In the genomic region with DNA sequence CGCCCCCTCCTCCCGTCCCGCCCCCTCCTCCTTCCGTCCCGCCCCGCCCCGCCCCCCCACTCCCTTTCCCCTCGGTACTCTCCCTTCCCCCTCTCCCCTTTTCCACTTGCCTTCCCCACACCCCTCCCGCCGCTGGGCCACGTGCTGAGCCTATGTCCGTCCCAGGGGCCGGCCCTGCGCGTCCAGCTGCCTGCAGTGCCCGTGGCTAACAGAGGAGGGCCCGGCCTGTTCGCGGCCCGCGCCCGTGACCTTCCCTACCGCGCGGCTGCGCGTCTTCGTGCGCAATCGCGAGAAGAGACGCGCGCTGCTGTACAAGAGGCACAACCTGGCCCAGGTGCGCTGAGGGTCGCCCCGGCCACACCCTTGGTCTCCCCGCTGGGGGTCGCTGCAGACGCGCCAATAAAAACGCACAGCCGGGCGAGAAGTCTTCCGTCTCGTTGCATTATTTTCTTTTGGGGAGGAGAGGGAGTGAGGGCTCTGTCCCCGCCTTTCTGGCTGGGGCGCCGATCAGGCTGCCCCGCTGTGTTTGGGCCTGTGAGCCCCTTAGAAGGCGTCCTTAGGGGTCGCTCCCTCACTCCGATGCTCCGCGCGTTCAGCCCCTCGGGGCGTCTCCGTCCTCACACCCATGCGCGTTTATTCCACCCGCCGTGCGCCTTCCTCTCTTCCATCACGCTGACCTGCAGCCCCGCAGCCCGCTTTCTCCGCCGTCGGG, we compare ENCODE assay signal across 1 cellular context.
TF ChIP-seq lines count a peak whose summit lies in the region.

No MANE protein-coding gene starts in this region.

TF ChIP-seq in HEK293, 187 proteins besides CTCF, POLR2A, EP300 and RAD21 (continued from another document and continues in another):
- no peak for TF ChIP-seq ZNF148 (tag by site-specific recombination; IDR thresholded peaks at IDR 0.05; ENCODE audit: borderline replicate concordance)
- peak; percentile 84 for TF ChIP-seq ZIC2 (tag by site-specific recombination; IDR thresholded peaks at IDR 0.05)
- TF ChIP-seq ZNF202 (tag by site-specific recombination; IDR thresholded peaks at IDR 0.05; ENCODE audit: borderline replicate concordance), result no peak
- TF ChIP-seq OVOL3 (tag by site-specific recombination; IDR thresholded peaks at IDR 0.05), result no peak
- TF ChIP-seq ZNF24 (tag by site-specific recombination; IDR thresholded peaks at IDR 0.05), result peak; percentile 64; the same call in 1 of the 2 replicates
- TF ChIP-seq EGR2 (tag by site-specific recombination; IDR thresholded peaks at IDR 0.05; ENCODE audit: low read depth), result no peak
- TF ChIP-seq, protein P1, sequence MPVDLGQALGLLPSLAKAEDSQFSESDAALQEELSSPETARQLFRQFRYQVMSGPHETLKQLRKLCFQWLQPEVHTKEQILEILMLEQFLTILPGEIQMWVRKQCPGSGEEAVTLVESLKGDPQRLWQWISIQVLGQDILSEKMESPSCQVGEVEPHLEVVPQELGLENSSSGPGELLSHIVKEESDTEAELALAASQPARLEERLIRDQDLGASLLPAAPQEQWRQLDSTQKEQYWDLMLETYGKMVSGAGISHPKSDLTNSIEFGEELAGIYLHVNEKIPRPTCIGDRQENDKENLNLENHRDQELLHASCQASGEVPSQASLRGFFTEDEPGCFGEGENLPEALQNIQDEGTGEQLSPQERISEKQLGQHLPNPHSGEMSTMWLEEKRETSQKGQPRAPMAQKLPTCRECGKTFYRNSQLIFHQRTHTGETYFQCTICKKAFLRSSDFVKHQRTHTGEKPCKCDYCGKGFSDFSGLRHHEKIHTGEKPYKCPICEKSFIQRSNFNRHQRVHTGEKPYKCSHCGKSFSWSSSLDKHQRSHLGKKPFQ (tag by site-specific recombination; IDR thresholded peaks at IDR 0.05), result 0 out of 2 replicates have a peak, but pooled peaks have one; percentile 29
- TF ChIP-seq, protein P2, sequence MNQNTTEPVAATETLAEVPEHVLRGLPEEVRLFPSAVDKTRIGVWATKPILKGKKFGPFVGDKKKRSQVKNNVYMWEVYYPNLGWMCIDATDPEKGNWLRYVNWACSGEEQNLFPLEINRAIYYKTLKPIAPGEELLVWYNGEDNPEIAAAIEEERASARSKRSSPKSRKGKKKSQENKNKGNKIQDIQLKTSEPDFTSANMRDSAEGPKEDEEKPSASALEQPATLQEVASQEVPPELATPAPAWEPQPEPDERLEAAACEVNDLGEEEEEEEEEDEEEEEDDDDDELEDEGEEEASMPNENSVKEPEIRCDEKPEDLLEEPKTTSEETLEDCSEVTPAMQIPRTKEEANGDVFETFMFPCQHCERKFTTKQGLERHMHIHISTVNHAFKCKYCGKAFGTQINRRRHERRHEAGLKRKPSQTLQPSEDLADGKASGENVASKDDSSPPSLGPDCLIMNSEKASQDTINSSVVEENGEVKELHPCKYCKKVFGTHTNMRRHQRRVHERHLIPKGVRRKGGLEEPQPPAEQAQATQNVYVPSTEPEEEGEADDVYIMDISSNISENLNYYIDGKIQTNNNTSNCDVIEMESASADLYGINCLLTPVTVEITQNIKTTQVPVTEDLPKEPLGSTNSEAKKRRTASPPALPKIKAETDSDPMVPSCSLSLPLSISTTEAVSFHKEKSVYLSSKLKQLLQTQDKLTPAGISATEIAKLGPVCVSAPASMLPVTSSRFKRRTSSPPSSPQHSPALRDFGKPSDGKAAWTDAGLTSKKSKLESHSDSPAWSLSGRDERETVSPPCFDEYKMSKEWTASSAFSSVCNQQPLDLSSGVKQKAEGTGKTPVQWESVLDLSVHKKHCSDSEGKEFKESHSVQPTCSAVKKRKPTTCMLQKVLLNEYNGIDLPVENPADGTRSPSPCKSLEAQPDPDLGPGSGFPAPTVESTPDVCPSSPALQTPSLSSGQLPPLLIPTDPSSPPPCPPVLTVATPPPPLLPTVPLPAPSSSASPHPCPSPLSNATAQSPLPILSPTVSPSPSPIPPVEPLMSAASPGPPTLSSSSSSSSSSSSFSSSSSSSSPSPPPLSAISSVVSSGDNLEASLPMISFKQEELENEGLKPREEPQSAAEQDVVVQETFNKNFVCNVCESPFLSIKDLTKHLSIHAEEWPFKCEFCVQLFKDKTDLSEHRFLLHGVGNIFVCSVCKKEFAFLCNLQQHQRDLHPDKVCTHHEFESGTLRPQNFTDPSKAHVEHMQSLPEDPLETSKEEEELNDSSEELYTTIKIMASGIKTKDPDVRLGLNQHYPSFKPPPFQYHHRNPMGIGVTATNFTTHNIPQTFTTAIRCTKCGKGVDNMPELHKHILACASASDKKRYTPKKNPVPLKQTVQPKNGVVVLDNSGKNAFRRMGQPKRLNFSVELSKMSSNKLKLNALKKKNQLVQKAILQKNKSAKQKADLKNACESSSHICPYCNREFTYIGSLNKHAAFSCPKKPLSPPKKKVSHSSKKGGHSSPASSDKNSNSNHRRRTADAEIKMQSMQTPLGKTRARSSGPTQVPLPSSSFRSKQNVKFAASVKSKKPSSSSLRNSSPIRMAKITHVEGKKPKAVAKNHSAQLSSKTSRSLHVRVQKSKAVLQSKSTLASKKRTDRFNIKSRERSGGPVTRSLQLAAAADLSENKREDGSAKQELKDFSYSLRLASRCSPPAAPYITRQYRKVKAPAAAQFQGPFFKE (tag by site-specific recombination; IDR thresholded peaks at IDR 0.05; ENCODE audit: borderline replicate concordance), result 0 out of 2 replicates have a peak, but pooled peaks have one; percentile 6
- TF ChIP-seq SP7 (tag by site-specific recombination; IDR thresholded peaks at IDR 0.05), result peak; percentile 74; the same call in 1 of the 2 replicates
- TF ChIP-seq ZNF639 (tag by site-specific recombination; IDR thresholded peaks at IDR 0.05), result peak; percentile 56; the same call in 1 of the 2 replicates
- TF ChIP-seq ZSCAN30 (tag by site-specific recombination; IDR thresholded peaks at IDR 0.05), result peak; percentile 63; the same call in 1 of the 2 replicates
- TF ChIP-seq ZNF510 (tag by site-specific recombination; IDR thresholded peaks at IDR 0.05; ENCODE audit: insufficient replicate concordance), result no peak
- no peak for TF ChIP-seq ZNF23 (tag by site-specific recombination; IDR thresholded peaks at IDR 0.05; ENCODE audit: borderline replicate concordance)
- no peak for TF ChIP-seq ZNF274 (IDR thresholded peaks at IDR 0.05; ENCODE audit: low read length)
- no peak for TF ChIP-seq ZNF274 (tag by site-specific recombination; IDR thresholded peaks at IDR 0.05; ENCODE audit: borderline replicate concordance)
- TF ChIP-seq ZNF521 (tag by site-specific recombination; IDR thresholded peaks at IDR 0.05), result no peak
- TF ChIP-seq BCL11A (tag by site-specific recombination; IDR thresholded peaks at IDR 0.05; ENCODE audit: low read depth), result peak; percentile 59
- peak; percentile 87 for TF ChIP-seq ZNF335 (tag by site-specific recombination; conservative IDR thresholded peaks at IDR 0.05)
- TF ChIP-seq ZNF416 (tag by site-specific recombination; IDR thresholded peaks at IDR 0.05), result no peak
- TF ChIP-seq ZNF488 (tag by site-specific recombination; IDR thresholded peaks at IDR 0.05), result no peak
- TF ChIP-seq ZNF830 (tag by site-specific recombination; IDR thresholded peaks at IDR 0.05; ENCODE audit: low read depth), result no peak
- 0 out of 2 replicates have a peak, but pooled peaks have one; percentile 39 for TF ChIP-seq IKZF3 (tag by site-specific recombination; IDR thresholded peaks at IDR 0.05)
- TF ChIP-seq, protein P3, sequence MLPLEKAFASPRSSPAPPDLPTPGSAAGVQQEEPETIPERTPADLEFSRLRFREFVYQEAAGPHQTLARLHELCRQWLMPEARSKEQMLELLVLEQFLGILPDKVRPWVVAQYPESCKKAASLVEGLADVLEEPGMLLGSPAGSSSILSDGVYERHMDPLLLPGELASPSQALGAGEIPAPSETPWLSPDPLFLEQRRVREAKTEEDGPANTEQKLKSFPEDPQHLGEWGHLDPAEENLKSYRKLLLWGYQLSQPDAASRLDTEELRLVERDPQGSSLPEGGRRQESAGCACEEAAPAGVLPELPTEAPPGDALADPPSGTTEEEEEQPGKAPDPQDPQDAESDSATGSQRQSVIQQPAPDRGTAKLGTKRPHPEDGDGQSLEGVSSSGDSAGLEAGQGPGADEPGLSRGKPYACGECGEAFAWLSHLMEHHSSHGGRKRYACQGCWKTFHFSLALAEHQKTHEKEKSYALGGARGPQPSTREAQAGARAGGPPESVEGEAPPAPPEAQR (tag by site-specific recombination; IDR thresholded peaks at IDR 0.05), result no peak
- TF ChIP-seq BCL11B (tag by site-specific recombination; IDR thresholded peaks at IDR 0.05; ENCODE audit: low read depth), result 0 out of 2 replicates have a peak, but pooled peaks have one; percentile 41
- TF ChIP-seq ZNF37A (tag by site-specific recombination; IDR thresholded peaks at IDR 0.05), result no peak
- peak; percentile 86 for TF ChIP-seq KLF1 (tag by site-specific recombination; IDR thresholded peaks at IDR 0.05)
- no peak for TF ChIP-seq ZNF596 (tag by site-specific recombination; IDR thresholded peaks at IDR 0.05)
- no peak for TF ChIP-seq PRDM4 (tag by site-specific recombination; IDR thresholded peaks at IDR 0.05)
- TF ChIP-seq ZNF362 (tag by site-specific recombination; IDR thresholded peaks at IDR 0.05), result no peak
- TF ChIP-seq, protein P4, sequence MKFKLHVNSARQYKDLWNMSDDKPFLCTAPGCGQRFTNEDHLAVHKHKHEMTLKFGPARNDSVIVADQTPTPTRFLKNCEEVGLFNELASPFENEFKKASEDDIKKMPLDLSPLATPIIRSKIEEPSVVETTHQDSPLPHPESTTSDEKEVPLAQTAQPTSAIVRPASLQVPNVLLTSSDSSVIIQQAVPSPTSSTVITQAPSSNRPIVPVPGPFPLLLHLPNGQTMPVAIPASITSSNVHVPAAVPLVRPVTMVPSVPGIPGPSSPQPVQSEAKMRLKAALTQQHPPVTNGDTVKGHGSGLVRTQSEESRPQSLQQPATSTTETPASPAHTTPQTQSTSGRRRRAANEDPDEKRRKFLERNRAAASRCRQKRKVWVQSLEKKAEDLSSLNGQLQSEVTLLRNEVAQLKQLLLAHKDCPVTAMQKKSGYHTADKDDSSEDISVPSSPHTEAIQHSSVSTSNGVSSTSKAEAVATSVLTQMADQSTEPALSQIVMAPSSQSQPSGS (tag by site-specific recombination; IDR thresholded peaks at IDR 0.05; ENCODE audit: low read depth), result no peak
- peak; percentile 81; the same call in 1 of the 2 replicates for TF ChIP-seq ZNF610 (tag by site-specific recombination; IDR thresholded peaks at IDR 0.05; ENCODE audit: borderline replicate concordance)
- 0 out of 2 replicates have a peak, but pooled peaks have one; percentile 17 for TF ChIP-seq REPIN1 (tag by site-specific recombination; IDR thresholded peaks at IDR 0.05; ENCODE audit: low read depth)
